ENCODE assay signal across 1 cellular context in the genomic region with DNA sequence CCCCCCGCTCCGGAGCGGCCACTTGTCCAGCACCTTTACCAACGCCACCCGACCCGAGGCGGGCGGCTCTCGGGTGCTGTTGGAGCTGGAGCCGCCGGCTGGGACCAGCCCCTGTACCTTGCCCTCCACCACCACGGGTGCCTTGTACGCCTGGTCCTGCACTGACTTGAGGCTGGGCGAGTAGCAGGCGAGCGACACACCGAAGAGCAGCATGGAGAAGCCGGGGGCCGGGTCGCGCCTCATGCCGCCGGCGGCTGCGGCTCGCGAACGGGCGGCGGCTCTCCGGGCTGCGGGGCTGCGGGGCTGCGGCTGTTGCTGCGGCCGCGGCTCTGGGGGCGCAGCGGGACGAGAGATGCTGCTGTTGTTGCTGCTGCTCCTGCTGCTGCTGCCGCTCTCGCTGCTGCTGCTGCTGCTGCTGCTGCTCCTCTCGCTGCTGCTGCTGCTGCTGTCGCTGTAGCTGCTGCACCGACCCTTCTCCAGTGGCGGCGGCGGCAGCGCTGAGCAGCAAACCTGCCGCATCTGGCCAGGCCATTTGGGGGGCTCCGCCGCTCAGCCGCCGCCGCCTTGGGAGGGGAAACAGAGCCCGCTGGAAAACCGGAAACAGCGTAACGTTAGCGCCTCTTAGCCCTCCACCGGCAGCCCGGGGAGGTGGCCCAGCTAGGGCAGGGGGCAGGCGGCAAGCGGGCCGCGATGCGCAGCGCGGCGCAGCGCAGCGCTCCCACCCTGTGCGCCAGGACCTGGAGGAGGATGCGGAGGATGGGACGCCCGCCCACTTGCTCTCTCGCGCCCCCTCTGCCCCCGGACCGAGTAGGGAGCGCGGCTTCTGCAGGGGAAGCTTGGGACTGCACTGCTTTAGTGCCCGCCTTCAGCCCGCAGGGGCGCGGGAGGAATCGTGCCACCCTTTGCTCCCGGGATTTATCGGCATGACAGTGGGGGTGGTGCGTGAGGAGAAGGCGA.
TF ChIP-seq lines count a peak whose summit lies in the region.

Gene NRG2, minus strand, starts transcription at position 749 of the 957 bp plus-strand sequence.

TF ChIP-seq in HCT116, 20 proteins besides CTCF, POLR2A, EP300 and RAD21:
- TF ChIP-seq CBX3 (IDR thresholded peaks at IDR 0.05; ENCODE audit: low read depth) (0 out of 2 replicates have a peak, but pooled peaks have one; percentile 39), POLR2AphosphoS5 (IDR thresholded peaks at IDR 0.05; ENCODE audit: low read depth, low read length) (peak; percentile 43), EGR1 (IDR thresholded peaks at IDR 0.05; ENCODE audit: low read depth) (peak; percentile 60; the same call in 1 of the 2 replicates), CEBPB (IDR thresholded peaks at IDR 0.05; ENCODE audit: low read depth) (no peak), JUND (IDR thresholded peaks at IDR 0.05) (no peak)
